ENCODE assay signal across 8 cellular contexts in genomic region chr14:20970983-20971704, GRCh38. TPM values are rescaled to one million over a fixed set of nuclear protein-coding genes. Genes with fewer than 3 reads are reported as not detected.
DNase-seq lines count a peak whose midpoint lies in the region; ATAC-seq and TF ChIP-seq lines count a peak whose summit lies in the region.

No MANE protein-coding gene starts in this region.

- TF ChIP-seq CTCF in HL-60 (IDR thresholded peaks at IDR 0.05; ENCODE audit: insufficient read depth, low read length) (peak; percentile 87), endothelial cell (IDR thresholded peaks at IDR 0.05; ENCODE audit: unreplicated experiment) (peak; percentile 91)

- no peaks in the 10 kb centered on the region for H3K36me3 Mint-ChIP-seq in endothelial cell (ENCODE audit: low read depth, unreplicated experiment)

- peaks cover 1% of the 10 kb centered on the region for H3K27me3 Mint-ChIP-seq in endothelial cell (ENCODE audit: unreplicated experiment)

- peak overlapping the region; percentile 59 for H3K27ac ChIP-seq in HL-60 (replicated peaks)

- H3K27ac Mint-ChIP-seq in endothelial cell (ENCODE audit: unreplicated experiment): peak overlapping the region; percentile 93

- ATAC-seq in GM19467 (IDR thresholded peaks at IDR 0.05; ENCODE audit: unreplicated experiment): peak; percentile 88

- peak overlapping the region; percentile 92 for H3K4me3 Mint-ChIP-seq in endothelial cell (ENCODE audit: unreplicated experiment)

- H3K27me3 ChIP-seq in HL-60 (ENCODE audit: insufficient read depth, poor library complexity, severe bottlenecking): no peaks in the 10 kb centered on the region

- H3K9me3 Mint-ChIP-seq in endothelial cell (ENCODE audit: unreplicated experiment): no peaks in the 10 kb centered on the region

- peak; percentile 77 for DNase-seq in COLO668 (lab: John Stamatoyannopoulos, UW; ENCODE audit: unreplicated experiment)
- peak; percentile 84 for DNase-seq in HL-60 (ENCODE audit: low read depth in 1 of 2, low spot score in 1 of 2)
- peak; percentile 85 for DNase-seq in NOMO-1 treated with DMSO at 0.1 percent for 48 hours (lab: John Stamatoyannopoulos, UW; ENCODE audit: unreplicated experiment)
- peak; percentile 59 to 67 (median 66) for DNase-seq in activated CD8-positive, alpha-beta memory T cell treated with anti-CD3 and anti-CD28 coated beads for 48 hours (ENCODE audit: low read depth in 2 of 3, low spot score in 2 of 3)
- DNase-seq in endothelial cell (ENCODE audit: low spot score): peak; percentile 94
- DNase-seq in midbrain (lab: John Stamatoyannopoulos, UW): peak; percentile 85
- DNase-seq in stimulated activated CD8-positive, alpha-beta memory T cell treated with anti-CD3 and anti-CD28 coated beads, Interleukin-15, amount 100 ng/mL, for 4 hours (ENCODE audit: low read depth in 2 of 2): peak; percentile 34 to 53

- peak overlapping the region; percentile 73 for H3K4me3 ChIP-seq in HL-60 (replicated peaks; ENCODE audit: insufficient read depth, low read length)

- peaks cover 23% of the 10 kb centered on the region for H3K4me1 Mint-ChIP-seq in endothelial cell (ENCODE audit: unreplicated experiment)

RNA-seq across cellular contexts. Expression of gene RNASE2, which starts 15.9 kb away (rescaled TPM):
- not detected for total RNA-seq in endothelial cell (ENCODE audit: unreplicated experiment)

RNA-seq across cellular contexts. Expression of gene METTL17, which starts 18.6 kb away (rescaled TPM):
- total RNA-seq in endothelial cell (ENCODE audit: unreplicated experiment): 62.7 TPM

RNA-seq across cellular contexts. Expression of gene SLC39A2, which starts 27.9 kb away (rescaled TPM):
- total RNA-seq in endothelial cell (ENCODE audit: unreplicated experiment): not detected

RNA-seq across cellular contexts. Expression of gene NDRG2, which starts 53.7 kb away (rescaled TPM):
- 45.9 TPM for total RNA-seq in endothelial cell (ENCODE audit: unreplicated experiment)

RNA-seq across cellular contexts. Expression of gene TPPP2, which starts 58.9 kb away (rescaled TPM):
- 0.62 TPM for total RNA-seq in endothelial cell (ENCODE audit: unreplicated experiment)

Comparison
In these comparisons a context has a peak if more than half of its experiments do, and no peak if none do; other contexts are left out.
1. Peak in every context shown above with its lines: DNase-seq, ATAC-seq, H3K4me3 ChIP-seq and H3K27ac ChIP-seq.
2. DNase-seq: peak in every context shown above with its lines; median percentile 94 in endothelial cell; 85 in NOMO-1 treated with DMSO at 0.1 percent for 48 hours; 85 in midbrain; 84 in HL-60; 77 in COLO668; 66 in activated CD8-positive, alpha-beta memory T cell treated with anti-CD3 and anti-CD28 coated beads for 48 hours; 44 in stimulated activated CD8-positive, alpha-beta memory T cell treated with anti-CD3 and anti-CD28 coated beads, Interleukin-15, amount 100 ng/mL, for 4 hours.